13 cellular contexts compared by ENCODE assay signal in genomic region chr5:146052780-146053179, GRCh38. TPM values are rescaled to one million over a fixed set of nuclear protein-coding genes. Genes with fewer than 3 reads are reported as not detected.
DNase-seq lines count a peak whose midpoint lies in the region; ATAC-seq and TF ChIP-seq lines count a peak whose summit lies in the region.
"Had no signal": no experiment of that assay in that cellular context is flagged by ENCODE, and none has a peak within 500 bp of the region (broad histone marks: within the 10 kb centered on the region; RNA-seq: fewer than 3 reads in every experiment).

No MANE protein-coding gene starts in this region.

- H3K9me3 ChIP-seq in mammary epithelial cell (replicated peaks; ENCODE audit: insufficient read depth, low read length) (no peaks in the 10 kb centered on the region), prostate gland (no peaks in the 10 kb centered on the region)

- H3K27me3 ChIP-seq in mammary epithelial cell (ENCODE audit: insufficient read depth, low read length): no peaks in the 10 kb centered on the region
- H3K27me3 ChIP-seq in prostate gland (replicated peaks; ENCODE audit: insufficient read depth): no peaks in the 10 kb centered on the region

- TF ChIP-seq CTCF in mammary epithelial cell (conservative IDR thresholded peaks at IDR 0.05 in 1 of 2, IDR thresholded peaks at IDR 0.05 in 1 of 2; ENCODE audit: extremely low read depth in 1 of 2, insufficient read depth in 1 of 2, low read depth in 1 of 2, low read length in 2 of 2) (peak; percentile 42 to 43), type B pancreatic cell (conservative IDR thresholded peaks at IDR 0.05) (peak; percentile 59), prostate gland (IDR thresholded peaks at IDR 0.05) (no peak)

- no peak overlapping the region for H2AFZ ChIP-seq in mammary epithelial cell (ENCODE audit: low read depth, low read length)

- no peaks in the 10 kb centered on the region for H3K9me3 Mint-ChIP-seq in activated CD8-positive, alpha-beta memory T cell treated with anti-CD3 and anti-CD28 coated beads, Interleukin-2, amount 10 ng/mL, durations not matched to agents 7 days and 5 days (ENCODE audit: low read depth)
- no peaks in the 10 kb centered on the region for H3K9me3 Mint-ChIP-seq in type B pancreatic cell
- H3K9me3 Mint-ChIP-seq: activated naive CD4-positive, alpha-beta T cell treated with anti-CD3 and anti-CD28 coated beads, Interleukin-2, amount 50 U/mL, for 24 hours; CD8-positive, alpha-beta memory T cell had no signal

- H3K4me1 ChIP-seq in mammary epithelial cell (ENCODE audit: insufficient read depth, low read length) (peaks cover 10% of the 10 kb centered on the region), prostate gland (replicated peaks) (peaks cover 4% of the 10 kb centered on the region)

- no peaks in the 10 kb centered on the region for H3K79me2 ChIP-seq in mammary epithelial cell (ENCODE audit: insufficient read depth, low read length)

- H3K27ac ChIP-seq in mammary epithelial cell (ENCODE audit: insufficient read depth, low read depth, low read length): no peak overlapping the region
- H3K27ac ChIP-seq in prostate gland: no peak overlapping the region

- no peak overlapping the region for H3K9ac ChIP-seq in mammary epithelial cell (ENCODE audit: insufficient read depth, low read length)

- intact Hi-C loops in mammary epithelial cell (cut with micrococcal nuclease): no loop called here
- intact Hi-C loops in prostate gland (cut with DNase I): no loop called here

- CTCF ChIA-PET in activated CD8-positive, alpha-beta memory T cell treated with anti-CD3 and anti-CD28 coated beads, Interleukin-2, amount 10 ng/mL, durations not matched to agents 7 days and 5 days (lab: Charles Lee): interaction anchor here (1.5 kb wide), 1 partner anchor 1849 kb away, joined by 3 read pairs; no protein-coding TSS in a partner anchor
- CTCF ChIA-PET in mammary epithelial cell (lab: Charles Lee; ENCODE audit: low non-redundant PET): no interaction called here

- peaks cover 28% of the 10 kb centered on the region for H3K36me3 ChIP-seq in mammary epithelial cell (ENCODE audit: insufficient read depth, low read length)
- no peaks in the 10 kb centered on the region for H3K36me3 ChIP-seq in prostate gland

- in situ Hi-C loops in KBM-7 (cut with MboI; ENCODE audit: low pct_unique_long_range_greater_than_20kb, low sequenced_read_pairs): no loop called here
- in situ Hi-C loops in mammary epithelial cell (cut with MboI; ENCODE audit: low sequenced_read_pairs in 2 of 2): loop anchor here in 1 of 2 donors (25.0 kb wide), 1 partner anchor 340 kb away; no protein-coding TSS in a partner anchor

- DNase-seq in activated CD8-positive, alpha-beta memory T cell treated with anti-CD3 and anti-CD28 coated beads, Interleukin-2, amount 50 U/mL, for 48 hours: peak; percentile 10
- DNase-seq in activated CD8-positive, alpha-beta memory T cell treated with anti-CD3 and anti-CD28 coated beads, Interleukin-2, amount 10 ng/mL, durations not matched to agents 7 days and 5 days: no peak
- DNase-seq in KBM-7 (peak; percentile 26), mammary epithelial cell (no peak), type B pancreatic cell (ENCODE audit: extremely low spot score, unreplicated experiment) (no peak), prostate gland (ENCODE audit: low spot score) (no peak)
- DNase-seq: CD8-positive, alpha-beta memory T cell; stimulated activated CD4-positive, alpha-beta T cell treated with anti-CD3 and anti-CD28 coated beads, Interleukin-2, amount 100 ng/mL, for 24 hours; T-helper 9 cell had no signal

- H3K27me3 Mint-ChIP-seq in activated CD8-positive, alpha-beta memory T cell treated with anti-CD3 and anti-CD28 coated beads, Interleukin-2, amount 10 ng/mL, durations not matched to agents 7 days and 5 days: peaks cover 33% of the 10 kb centered on the region
- no peaks in the 10 kb centered on the region for H3K27me3 Mint-ChIP-seq in type B pancreatic cell

- H3K4me3 ChIP-seq in mammary epithelial cell (replicated peaks in 1 of 3; ENCODE audit: insufficient read depth in 1 of 3, low read depth in 2 of 3, low read length in 3 of 3) (no peak overlapping the region), prostate gland (no peak overlapping the region)

- no peaks in the 10 kb centered on the region for H4K20me1 ChIP-seq in mammary epithelial cell (ENCODE audit: insufficient read depth, low read length)

- no peaks in the 10 kb centered on the region for H3K4me1 Mint-ChIP-seq in activated CD8-positive, alpha-beta memory T cell treated with anti-CD3 and anti-CD28 coated beads, Interleukin-2, amount 10 ng/mL, durations not matched to agents 7 days and 5 days
- peaks cover 11% of the 10 kb centered on the region for H3K4me1 Mint-ChIP-seq in type B pancreatic cell (ENCODE audit: unreplicated experiment)
- H3K4me1 Mint-ChIP-seq: activated naive CD4-positive, alpha-beta T cell treated with anti-CD3 and anti-CD28 coated beads, Interleukin-2, amount 50 U/mL, for 24 hours; CD8-positive, alpha-beta memory T cell had no signal

- TF ChIP-seq POLR2A in prostate gland (IDR thresholded peaks at IDR 0.05): no peak

- dilution Hi-C loops in mammary epithelial cell (cut with HindIII; ENCODE audit: low sequenced_read_pairs): loop anchor here (25.0 kb wide), 1 partner anchor 215 kb away; the partner anchor contains the start of gene PRELID2

- no peak overlapping the region for H3K27ac Mint-ChIP-seq in activated CD8-positive, alpha-beta memory T cell treated with anti-CD3 and anti-CD28 coated beads, Interleukin-2, amount 10 ng/mL, durations not matched to agents 7 days and 5 days
- no peak overlapping the region for H3K27ac Mint-ChIP-seq in type B pancreatic cell
- H3K27ac Mint-ChIP-seq: activated naive CD4-positive, alpha-beta T cell treated with anti-CD3 and anti-CD28 coated beads, Interleukin-2, amount 50 U/mL, for 24 hours; CD8-positive, alpha-beta memory T cell had no signal

- H3K36me3 Mint-ChIP-seq in activated CD8-positive, alpha-beta memory T cell treated with anti-CD3 and anti-CD28 coated beads, Interleukin-2, amount 10 ng/mL, durations not matched to agents 7 days and 5 days: no peaks in the 10 kb centered on the region
- peaks cover 5% of the 10 kb centered on the region for H3K36me3 Mint-ChIP-seq in type B pancreatic cell
- H3K36me3 Mint-ChIP-seq: activated naive CD4-positive, alpha-beta T cell treated with anti-CD3 and anti-CD28 coated beads, Interleukin-2, amount 50 U/mL, for 24 hours; CD8-positive, alpha-beta memory T cell had no signal

- no peak for ATAC-seq in activated CD8-positive, alpha-beta memory T cell treated with anti-CD3 and anti-CD28 coated beads, Interleukin-2, amount 10 ng/mL, durations not matched to agents 7 days and 5 days
- ATAC-seq in HG03025 (IDR thresholded peaks at IDR 0.05; ENCODE audit: low FRiP score, unreplicated experiment) (no peak), HG03039 (IDR thresholded peaks at IDR 0.05; ENCODE audit: unreplicated experiment) (no peak)
- ATAC-seq: esophagus mucosa had no signal

- BruUV-seq in mammary epithelial cell (replicated peaks; lab: Mats Ljungman, UMichigan): no TSS peak

- no peak overlapping the region for H3K4me3 Mint-ChIP-seq in activated CD8-positive, alpha-beta memory T cell treated with anti-CD3 and anti-CD28 coated beads, Interleukin-2, amount 10 ng/mL, durations not matched to agents 7 days and 5 days
- no peak overlapping the region for H3K4me3 Mint-ChIP-seq in type B pancreatic cell
- H3K4me3 Mint-ChIP-seq: activated naive CD4-positive, alpha-beta T cell treated with anti-CD3 and anti-CD28 coated beads, Interleukin-2, amount 50 U/mL, for 24 hours; CD8-positive, alpha-beta memory T cell had no signal

- no peak overlapping the region for H3K4me2 ChIP-seq in mammary epithelial cell (ENCODE audit: insufficient read depth, low read depth, low read length)

RNA-seq across cellular contexts. Expression of gene PLAC8L1, which starts 52.6 kb away (rescaled TPM):
- under 1 TPM; 0.50 to 0.87 TPM for total RNA-seq in activated CD8-positive, alpha-beta memory T cell treated with anti-CD3 and anti-CD28 coated beads, Interleukin-2, amount 10 ng/mL, durations not matched to agents 7 days and 5 days
- total RNA-seq in mammary epithelial cell (not detected), type B pancreatic cell (ENCODE audit: low replicate concordance) (0.95 and 2.4 TPM in 2 replicates), prostate gland (not detected)
- 0.11 TPM for polyA plus RNA-seq in mammary epithelial cell
- not detected for polyA minus RNA-seq in mammary epithelial cell
- polyA plus RNA-seq: CD8-positive, alpha-beta memory T cell had no signal

Comparison
In these comparisons a context has a peak if more than half of its experiments do, and no peak if none do; other contexts are left out.
1. DNase-seq: peak in activated CD8-positive, alpha-beta memory T cell treated with anti-CD3 and anti-CD28 coated beads, Interleukin-2, amount 50 U/mL, for 48 hours (single experiment) and KBM-7 (single experiment); none in activated CD8-positive, alpha-beta memory T cell treated with anti-CD3 and anti-CD28 coated beads, Interleukin-2, amount 10 ng/mL, durations not matched to agents 7 days and 5 days (single experiment), mammary epithelial cell (single experiment), type B pancreatic cell (single experiment) and prostate gland (single experiment).
2. CTCF ChIP-seq: peak in mammary epithelial cell (2 of 2) and type B pancreatic cell (single experiment); none in prostate gland (0 of 4).